Comparison of ENCODE assay signal across 2 cellular contexts in genomic region chr4:75122424-75123014, GRCh38.
TF ChIP-seq lines count a peak whose summit lies in the region.

No MANE protein-coding gene starts in this region.

TF ChIP-seq in HEK293, 187 proteins besides CTCF, POLR2A, EP300 and RAD21 (continued from another document):
- TF ChIP-seq ZBTB7A (tag by site-specific recombination; IDR thresholded peaks at IDR 0.05; ENCODE audit: low read depth): no peak
- TF ChIP-seq ZNF274 (IDR thresholded peaks at IDR 0.05; ENCODE audit: low read length): no peak
- no peak for TF ChIP-seq ZNF274 (tag by site-specific recombination; IDR thresholded peaks at IDR 0.05; ENCODE audit: borderline replicate concordance)
- peak; percentile 89 for TF ChIP-seq ZNF366 (tag by site-specific recombination; conservative IDR thresholded peaks at IDR 0.05)
- TF ChIP-seq KLF17 (tag by site-specific recombination; IDR thresholded peaks at IDR 0.05): no peak
- TF ChIP-seq WT1 (tag by site-specific recombination; IDR thresholded peaks at IDR 0.05): no peak

TF ChIP-seq in K562, 482 proteins besides CTCF, POLR2A, EP300 and RAD21:
- TF ChIP-seq ZNF512 (tag; IDR thresholded peaks at IDR 0.05): peak; percentile 55
- no peak for TF ChIP-seq MEF2D (tag; conservative IDR thresholded peaks at IDR 0.05; ENCODE audit: low read depth)
- no peak for TF ChIP-seq ZNF639 (CRISPR knock-in tag; conservative IDR thresholded peaks at IDR 0.05 in 1 of 2, IDR thresholded peaks at IDR 0.05 in 1 of 2)
- TF ChIP-seq HMG20A (CRISPR knock-in tag; conservative IDR thresholded peaks at IDR 0.05): no peak
- no peak for TF ChIP-seq ZBTB7A (IDR thresholded peaks at IDR 0.05; ENCODE audit: borderline replicate concordance, control insufficient read depth, low read depth, low read length)
